ENCODE assay signal across 22 cellular contexts in the genomic region with DNA sequence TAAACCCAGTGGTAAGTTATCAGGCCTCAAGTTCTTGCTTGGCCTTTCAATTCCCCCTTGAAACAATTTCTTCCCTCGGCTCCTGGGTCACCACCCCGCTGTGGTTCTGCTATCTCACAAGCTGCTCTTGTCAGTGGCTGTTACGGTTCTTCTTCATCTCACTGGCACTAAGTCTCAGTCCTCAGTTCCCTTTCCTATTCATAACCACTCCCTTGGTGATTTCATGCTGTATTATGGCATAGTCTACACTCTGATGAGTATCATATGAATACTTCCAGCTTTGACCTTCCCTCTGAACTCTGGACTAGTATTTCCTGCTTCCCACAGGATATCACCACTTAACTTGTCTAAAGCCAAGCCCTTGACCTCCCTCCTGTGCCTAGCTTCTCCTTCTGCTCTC. TPM values are rescaled to one million over a fixed set of nuclear protein-coding genes. Genes with fewer than 3 reads are reported as not detected.
DNase-seq lines count a peak whose midpoint lies in the region; ATAC-seq, FAIRE-seq and TF ChIP-seq lines count a peak whose summit lies in the region.
"Had no signal": no experiment of that assay in that cellular context is flagged by ENCODE, and none has a peak within 500 bp of the region (broad histone marks: within the 10 kb centered on the region; RNA-seq: fewer than 3 reads in every experiment).

No MANE protein-coding gene starts in this region.

- TF ChIP-seq RAD21 in GM12878 (IDR thresholded peaks at IDR 0.05; ENCODE audit: insufficient read depth, low read depth, low read length), result no peak

- H3K9me2 ChIP-seq in Karpas-422 (replicated peaks; ENCODE audit: insufficient read depth, low read length), result no peaks in the 10 kb centered on the region

- intact Hi-C loops in GM12878 (cut with micrococcal nuclease; ENCODE audit: unreplicated experiment), result no loop called here

- WGBS in GM12878 (ENCODE audit: insufficient coverage, insufficient replicate concordance, low lambda C conversion rate, missing lambda C conversion rate), result 15% methylated on average over 3 of the region's 3 CpGs
- WGBS in upper lobe of left lung, 2 donors, result 72 to 79% methylated on average over 3 of the region's 3 CpGs

- H3K27me3 ChIP-seq in GM12878 (replicated peaks in 1 of 2; ENCODE audit: control insufficient read depth in 2 of 2, insufficient read depth in 2 of 2, low read length in 1 of 2), result no peaks in the 10 kb centered on the region; a peak in 1 of 4 replicates
- H3K27me3 ChIP-seq in upper lobe of left lung, result no peaks in the 10 kb centered on the region
- H3K27me3 ChIP-seq in Karpas-422 (ENCODE audit: low read length), result no peaks in the 10 kb centered on the region
- peaks cover 73% of the 10 kb centered on the region for H3K27me3 ChIP-seq in WERI-Rb-1 (ENCODE audit: insufficient read depth, low read depth, severe bottlenecking)
- H3K27me3 ChIP-seq: cardiac muscle cell, gastrocnemius medialis, pancreas had no signal

- TF ChIP-seq CTCF in GM12878 (IDR thresholded peaks at IDR 0.05 in 2 of 3, conservative IDR thresholded peaks at IDR 0.05 in 1 of 3; ENCODE audit: control insufficient read depth in 2 of 3, extremely low read depth in 1 of 3, insufficient read depth in 1 of 3, low read depth in 3 of 3, low read length in 3 of 3) (no peak), upper lobe of left lung (IDR thresholded peaks at IDR 0.05) (no peak), WERI-Rb-1 (IDR thresholded peaks at IDR 0.05; ENCODE audit: low read depth, low read length) (no peak)

- H3K36me3 ChIP-seq in GM12878 (ENCODE audit: control insufficient read depth in 2 of 2, insufficient read depth in 2 of 2, low read length in 1 of 2) (no peaks in the 10 kb centered on the region), upper lobe of left lung (no peaks in the 10 kb centered on the region), Karpas-422 (ENCODE audit: insufficient read depth, low read length) (no peaks in the 10 kb centered on the region), WERI-Rb-1 (no peaks in the 10 kb centered on the region)
- H3K36me3 ChIP-seq: cardiac muscle cell, gastrocnemius medialis, pancreas had no signal

- SMC1A ChIA-PET in GM12878 (lab: Charles Lee; ENCODE audit: uncharacterized antibody, unreplicated experiment), result no interaction called here

- H3K79me2 ChIP-seq in GM12878 (ENCODE audit: control insufficient read depth, insufficient read depth, low read length) (no peaks in the 10 kb centered on the region), Karpas-422 (ENCODE audit: low read length) (no peaks in the 10 kb centered on the region)

- H3K4me2 ChIP-seq in GM12878 (ENCODE audit: control insufficient read depth, insufficient read depth) (no peak overlapping the region), Karpas-422 (ENCODE audit: low read depth, low read length, poor library complexity, severe bottlenecking) (no peak overlapping the region)

- TF ChIP-seq EP300 in GM12878 (IDR thresholded peaks at IDR 0.05; ENCODE audit: borderline replicate concordance in 1 of 2, control insufficient read depth in 1 of 2, low read depth in 2 of 2, low read length in 2 of 2) (no peak), upper lobe of left lung (IDR thresholded peaks at IDR 0.05) (no peak)

- no TSS peak for BruUV-seq in GM12878 (replicated peaks; lab: Mats Ljungman, UMichigan)

- DNase-seq in NOMO-1 treated with DMSO at 0.1 percent for 48 hours (lab: John Stamatoyannopoulos, UW; ENCODE audit: unreplicated experiment) (peak; percentile 19), NOMO-1 treated with dmso at 0.1 percent for 144 hours (lab: John Stamatoyannopoulos, UW; ENCODE audit: unreplicated experiment) (no peak), GM12878 (ENCODE audit: low read depth, low spot score) (no peak), upper lobe of left lung (no peak), HEK293T (ENCODE audit: extremely low spot score) (no peak), Karpas-422 (no peak), WERI-Rb-1 (no peak)
- DNase-seq: 8988T; activated B cell treated with CpG ODN at 0.5 μM for 24 hours; activated CD8-positive, alpha-beta memory T cell treated with anti-CD3 and anti-CD28 coated beads, Interleukin-2, amount 50 U/mL, for 48 hours; activated naive CD8-positive, alpha-beta T cell treated with anti-CD3 and anti-CD28 coated beads for 36 hours; CD4-positive, alpha-beta memory T cell; gastrocnemius medialis; pancreas; stimulated activated CD4-positive, alpha-beta T cell treated with anti-CD3 and anti-CD28 coated beads, Interleukin-12 subunit alpha, Interleukin-12 subunit beta, amount 100 ng/mL, for 4 hours had no signal

- H3K27ac ChIP-seq in GM12878 (ENCODE audit: control insufficient read depth, insufficient read depth), result no peak overlapping the region
- no peak overlapping the region for H3K27ac ChIP-seq in upper lobe of left lung
- no peak overlapping the region for H3K27ac ChIP-seq in Karpas-422 (ENCODE audit: low read length)
- H3K27ac ChIP-seq in WERI-Rb-1, result no peak overlapping the region
- H3K27ac ChIP-seq: cardiac muscle cell, gastrocnemius medialis, pancreas had no signal

- H3K9ac ChIP-seq in GM12878 (ENCODE audit: control insufficient read depth, insufficient read depth, low read length) (no peak overlapping the region), Karpas-422 (ENCODE audit: low read length) (no peak overlapping the region)

- no peak for FAIRE-seq in GM12878 (lab: Jason Lieb, UNC)
- FAIRE-seq: G401.6, pancreas had no signal

- RAD21 ChIA-PET in GM12878 (lab: Charles Lee; ENCODE audit: unreplicated experiment), result no interaction called here

- POLR2A ChIA-PET in GM12878 (lab: Charles Lee) (no interaction called here), HEK293T (lab: Yijun Ruan, JAX) (no interaction called here)

- TF ChIP-seq POLR2A in GM12878 (IDR thresholded peaks at IDR 0.05; ENCODE audit: low read depth, low read length), result no peak
- no peak for TF ChIP-seq POLR2A in upper lobe of left lung (IDR thresholded peaks at IDR 0.05)

- H3K9me3 ChIP-seq in GM12878 (replicated peaks; ENCODE audit: control insufficient read depth, insufficient read depth, low read length), result no peaks in the 10 kb centered on the region; the same call in 2 of the 3 replicates
- H3K9me3 ChIP-seq in upper lobe of left lung, result no peaks in the 10 kb centered on the region
- no peaks in the 10 kb centered on the region for H3K9me3 ChIP-seq in Karpas-422 (ENCODE audit: low read length)
- H3K9me3 ChIP-seq in WERI-Rb-1 (ENCODE audit: severe bottlenecking), result no peaks in the 10 kb centered on the region
- H3K9me3 ChIP-seq: gastrocnemius medialis, pancreas had no signal

- CTCF ChIA-PET in GM12878 (lab: Yijun Ruan, JAX), result no interaction called here
- CTCF ChIA-PET in HEK293T (lab: Yijun Ruan, JAX), result no interaction called here

- in situ Hi-C loops in GM12878 (cut with MboI), result no loop called here

- H4K20me1 ChIP-seq in GM12878 (ENCODE audit: control insufficient read depth, insufficient read depth) (no peaks in the 10 kb centered on the region), Karpas-422 (ENCODE audit: insufficient read depth, low read depth, low read length) (no peaks in the 10 kb centered on the region)

- H3K4me3 ChIP-seq in GM12878 (no peak overlapping the region), upper lobe of left lung (no peak overlapping the region), Karpas-422 (ENCODE audit: low read length) (no peak overlapping the region), WERI-Rb-1 (ENCODE audit: low read depth, low read length) (no peak overlapping the region)
- H3K4me3 ChIP-seq: cardiac muscle cell, gastrocnemius medialis, pancreas had no signal

- H2AFZ ChIP-seq in GM12878 (ENCODE audit: control insufficient read depth, low read depth, low read length), result no peak overlapping the region
- H2AFZ ChIP-seq in Karpas-422 (ENCODE audit: low read length), result no peak overlapping the region

- ATAC-seq in HG03095 (IDR thresholded peaks at IDR 0.05; ENCODE audit: unreplicated experiment), result peak; percentile 53
- peak; percentile 54 for ATAC-seq in GM12878
- ATAC-seq in upper lobe of left lung (ENCODE audit: low FRiP score in 2 of 2), result peak; percentile 55 to 73
- ATAC-seq: gastrocnemius medialis had no signal

- H3K4me1 ChIP-seq in GM12878 (ENCODE audit: control insufficient read depth, insufficient read depth, low read length) (0 out of 2 replicates have a peak, but pooled peaks cover 2% of the 10 kb centered on the region), upper lobe of left lung (no peaks in the 10 kb centered on the region), Karpas-422 (ENCODE audit: low read length) (no peaks in the 10 kb centered on the region)
- H3K4me1 ChIP-seq: gastrocnemius medialis had no signal

RNA-seq across cellular contexts. Expression of gene TAAR1, which starts 7.9 kb away (rescaled TPM):
- total RNA-seq in GM12878 (2013; cell fraction: nucleolus; rRNA removed), result not detected in 2 replicates
- total RNA-seq in GM12878 (2014; rRNA removed) (not detected in 2 replicates), GM12878 (2014; rRNA removed; fragmentation: Illumina TruSeq; extraction: Trizol) (not detected in 2 replicates), GM12878 (2021) (not detected in 2 replicates), upper lobe of left lung (not detected)
- polyA plus RNA-seq in GM12878 (2011; ENCODE audit: low read depth), result not detected
- polyA plus RNA-seq in GM12878 (2011; rRNA removed) (not detected in 2 replicates), GM12878 (2014; fragmentation: Illumina TruSeq; extraction: Trizol) (not detected in 2 replicates), GM12878 (2014; fragmentation: Nextera tagmentation; extraction: Ambion mirVana) (not detected), GM12878 (2014; rRNA removed) (not detected in 2 replicates), GM12878 (2016; fragmentation: Nextera tagmentation; extraction: Ambion mirVana) (not detected)
- not detected in 2 replicates for polyA plus RNA-seq in GM12878 (2011; cell fraction: cytosol; rRNA removed)
- not detected in 2 replicates for polyA plus RNA-seq in GM12878 (2011; cell fraction: nucleus; rRNA removed)
- not detected in 2 replicates for polyA plus RNA-seq in GM12878 (2012)
- not detected in 2 replicates for polyA minus RNA-seq in GM12878 (2011; rRNA and poly(A)+ RNA removed)
- not detected in 2 replicates for polyA minus RNA-seq in GM12878 (2011; cell fraction: cytosol; rRNA and poly(A)+ RNA removed)
- not detected in 2 replicates for polyA minus RNA-seq in GM12878 (2011; cell fraction: nucleus; rRNA and poly(A)+ RNA removed)
- total RNA-seq in Karpas-422 (2014; rRNA removed; shearing (Covaris generic); ENCODE audit: low replicate concordance), result not detected in 2 replicates
- total RNA-seq: activated B cell treated with CpG ODN at 0.5 μM for 24 hours; activated naive CD8-positive, alpha-beta T cell treated with anti-CD3 and anti-CD28 coated beads for 36 hours; cardiac muscle cell; CD4-positive, alpha-beta memory T cell; gastrocnemius medialis; HT1080; MCF 10A; mucosa of gallbladder; pancreas; subcutaneous adipose tissue had no signal
- polyA plus RNA-seq: cardiac muscle cell; CD4-positive, alpha-beta memory T cell had no signal

RNA-seq across cellular contexts. Expression of gene TAAR2, which starts 27.0 kb away (rescaled TPM):
- not detected in 2 replicates for total RNA-seq in GM12878 (2013; cell fraction: nucleolus; rRNA removed)
- total RNA-seq in GM12878 (2014; rRNA removed) (not detected in 2 replicates), GM12878 (2014; rRNA removed; fragmentation: Illumina TruSeq; extraction: Trizol) (not detected in 2 replicates), GM12878 (2021) (not detected in 2 replicates), upper lobe of left lung (not detected)
- polyA plus RNA-seq in GM12878 (2011; ENCODE audit: low read depth), result not detected
- polyA plus RNA-seq in GM12878 (2011; rRNA removed) (not detected in 2 replicates), GM12878 (2014; fragmentation: Illumina TruSeq; extraction: Trizol) (not detected in 2 replicates), GM12878 (2014; fragmentation: Nextera tagmentation; extraction: Ambion mirVana) (not detected), GM12878 (2014; rRNA removed) (not detected in 2 replicates), GM12878 (2016; fragmentation: Nextera tagmentation; extraction: Ambion mirVana) (not detected)
- not detected in 2 replicates for polyA plus RNA-seq in GM12878 (2011; cell fraction: cytosol; rRNA removed)
- not detected in 2 replicates for polyA plus RNA-seq in GM12878 (2011; cell fraction: nucleus; rRNA removed)
- polyA plus RNA-seq in GM12878 (2012), result not detected in 2 replicates
- not detected in 2 replicates for polyA minus RNA-seq in GM12878 (2011; rRNA and poly(A)+ RNA removed)
- polyA minus RNA-seq in GM12878 (2011; cell fraction: cytosol; rRNA and poly(A)+ RNA removed), result not detected in 2 replicates
- polyA minus RNA-seq in GM12878 (2011; cell fraction: nucleus; rRNA and poly(A)+ RNA removed), result not detected in 2 replicates
- total RNA-seq in Karpas-422 (2014; rRNA removed; shearing (Covaris generic); ENCODE audit: low replicate concordance), result not detected in 2 replicates
- total RNA-seq: activated B cell treated with CpG ODN at 0.5 μM for 24 hours; activated naive CD8-positive, alpha-beta T cell treated with anti-CD3 and anti-CD28 coated beads for 36 hours; cardiac muscle cell; CD4-positive, alpha-beta memory T cell; gastrocnemius medialis; HT1080; MCF 10A; mucosa of gallbladder; pancreas; subcutaneous adipose tissue had no signal
- polyA plus RNA-seq: cardiac muscle cell; CD4-positive, alpha-beta memory T cell; pancreas had no signal
